Comparison of ENCODE assay signal across 18 cellular contexts in genomic region chrX:872090-872489, GRCh38.
A peak's percentile ranks its signal among the peaks of the same experiment; 100 is the strongest.
DNase-seq lines count a peak whose midpoint lies in the region; ATAC-seq, FAIRE-seq and TF ChIP-seq lines count a peak whose summit lies in the region.
"Had no signal": no experiment of that assay in that cellular context is flagged by ENCODE, and none has a peak within 500 bp of the region (broad histone marks: within the 10 kb centered on the region; RNA-seq: fewer than 3 reads in every experiment).

No MANE protein-coding gene starts in this region.

- no peaks in the 10 kb centered on the region for H3K36me3 ChIP-seq in HEK293 (ENCODE audit: control insufficient read depth in 2 of 2, insufficient read depth in 1 of 2, low read length in 2 of 2)
- H3K36me3 ChIP-seq in bronchial epithelial cell (ENCODE audit: control insufficient read depth, insufficient read depth, low read length): no peaks in the 10 kb centered on the region
- H3K36me3 ChIP-seq in mesendoderm (ENCODE audit: control insufficient read depth, insufficient read depth, low read length): no peaks in the 10 kb centered on the region

- H3K27ac ChIP-seq in HEK293 (ENCODE audit: extremely low read depth, low read depth, low read length) (no peak overlapping the region), mesendoderm (ENCODE audit: low read depth, low read length) (no peak overlapping the region)
- H3K27ac ChIP-seq: HL-60 had no signal

- H3K4me3 ChIP-seq in HEK293 (ENCODE audit: low read depth, low read length) (no peak overlapping the region), bronchial epithelial cell (ENCODE audit: low read depth, low read length) (no peak overlapping the region), mesendoderm (ENCODE audit: low read length) (peak overlapping the region; percentile 20)

- ATAC-seq in sciatic nerve (no peak), GM19467 (IDR thresholded peaks at IDR 0.05; ENCODE audit: unreplicated experiment) (no peak)
- ATAC-seq: HCT116 had no signal

- H3K9ac ChIP-seq in mesendoderm (ENCODE audit: low read length): no peak overlapping the region

- WGBS in mesendoderm (ENCODE audit: extremely low coverage, insufficient coverage, low lambda C conversion rate): no CpG with 5 or more reads among the region's 19 CpGs

- H3K27me3 ChIP-seq in bronchial epithelial cell (ENCODE audit: control insufficient read depth, insufficient read depth, low read length) (no peaks in the 10 kb centered on the region), mesendoderm (ENCODE audit: insufficient read depth, low read length, poor library complexity) (no peaks in the 10 kb centered on the region)

- POLR2A ChIA-PET in HEK293 (lab: Yijun Ruan, JAX): no interaction called here

- H3K4me2 ChIP-seq in mesendoderm (ENCODE audit: low read length): no peak overlapping the region

- H3K56ac ChIP-seq in mesendoderm (ENCODE audit: low read length): no peak overlapping the region

- intact Hi-C loops in sciatic nerve (cut with DNase I): no loop called here

- no peak overlapping the region for H3K4ac ChIP-seq in mesendoderm (ENCODE audit: low read depth, low read length)

- no peak overlapping the region for H3K18ac ChIP-seq in mesendoderm (ENCODE audit: low read length)

- DNase-seq in bronchial epithelial cell (ENCODE audit: low read depth) (no peak), mesendoderm (no peak), sciatic nerve (ENCODE audit: low spot score) (peak; percentile 22), DMS53 (lab: John Stamatoyannopoulos, UW) (no peak), anterior cingulate cortex (lab: John Stamatoyannopoulos, UW) (no peak)
- DNase-seq: C1 segment of cervical spinal cord; Calu3; CD4-positive, alpha-beta T cell; DMS 273 treated with DMSO at 0.1 percent for 48 hours; DMS79; IMR-90 had no signal

- H4K8ac ChIP-seq in mesendoderm (ENCODE audit: low read depth, low read length): no peak overlapping the region

- H3K9me3 ChIP-seq in HEK293 (ENCODE audit: control insufficient read depth, insufficient read depth, low read depth, low read length): no peaks in the 10 kb centered on the region

- TF ChIP-seq CTCF in HEK293 (tag by site-specific recombination; IDR thresholded peaks at IDR 0.05) (no peak), bronchial epithelial cell (IDR thresholded peaks at IDR 0.05; ENCODE audit: insufficient read depth, low read length, severe bottlenecking) (no peak)

- no peaks in the 10 kb centered on the region for H3K4me1 ChIP-seq in HEK293 (ENCODE audit: control insufficient read depth, insufficient read depth, low read length)
- no peaks in the 10 kb centered on the region for H3K4me1 ChIP-seq in mesendoderm (ENCODE audit: control insufficient read depth, low read depth, low read length)

- H2BK120ac ChIP-seq in mesendoderm (ENCODE audit: low read depth, low read length): no peak overlapping the region

- no peak overlapping the region for H2AK5ac ChIP-seq in mesendoderm (ENCODE audit: low read length)

- no peaks in the 10 kb centered on the region for H3K79me2 ChIP-seq in mesendoderm (ENCODE audit: control insufficient read depth, insufficient read depth, low read length)

- H3K79me1 ChIP-seq in mesendoderm (ENCODE audit: low read length): no peaks in the 10 kb centered on the region

- no peak overlapping the region for H2BK5ac ChIP-seq in mesendoderm (ENCODE audit: low read length)

- no peak overlapping the region for H3K23ac ChIP-seq in mesendoderm (ENCODE audit: low read length)

- H2BK15ac ChIP-seq in mesendoderm (replicated peaks; ENCODE audit: low read depth): no peak overlapping the region

- peak; percentile 92 for FAIRE-seq in bronchial epithelial cell (lab: Jason Lieb, UNC)
- FAIRE-seq: G401.6, GM19239, H54 had no signal

- CTCF ChIA-PET in HEK293 (lab: Yijun Ruan, JAX): no interaction called here

- no peak overlapping the region for H4K5ac ChIP-seq in mesendoderm (ENCODE audit: low read length)

TF ChIP-seq in HEK293, 187 proteins besides CTCF, POLR2A, EP300 and RAD21 (continues in another document):
- TF ChIP-seq, protein P1, sequence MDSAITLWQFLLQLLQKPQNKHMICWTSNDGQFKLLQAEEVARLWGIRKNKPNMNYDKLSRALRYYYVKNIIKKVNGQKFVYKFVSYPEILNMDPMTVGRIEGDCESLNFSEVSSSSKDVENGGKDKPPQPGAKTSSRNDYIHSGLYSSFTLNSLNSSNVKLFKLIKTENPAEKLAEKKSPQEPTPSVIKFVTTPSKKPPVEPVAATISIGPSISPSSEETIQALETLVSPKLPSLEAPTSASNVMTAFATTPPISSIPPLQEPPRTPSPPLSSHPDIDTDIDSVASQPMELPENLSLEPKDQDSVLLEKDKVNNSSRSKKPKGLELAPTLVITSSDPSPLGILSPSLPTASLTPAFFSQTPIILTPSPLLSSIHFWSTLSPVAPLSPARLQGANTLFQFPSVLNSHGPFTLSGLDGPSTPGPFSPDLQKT (IDR thresholded peaks at IDR 0.05; ENCODE audit: borderline replicate concordance, low read depth, low read length): no peak
- no peak for TF ChIP-seq ZNF202 (tag by site-specific recombination; IDR thresholded peaks at IDR 0.05; ENCODE audit: borderline replicate concordance)
- peak; percentile 92 for TF ChIP-seq ZSCAN4 (tag by site-specific recombination; IDR thresholded peaks at IDR 0.05)
- TF ChIP-seq ZNF514 (tag by site-specific recombination; IDR thresholded peaks at IDR 0.05): no peak
- TF ChIP-seq, protein P2, sequence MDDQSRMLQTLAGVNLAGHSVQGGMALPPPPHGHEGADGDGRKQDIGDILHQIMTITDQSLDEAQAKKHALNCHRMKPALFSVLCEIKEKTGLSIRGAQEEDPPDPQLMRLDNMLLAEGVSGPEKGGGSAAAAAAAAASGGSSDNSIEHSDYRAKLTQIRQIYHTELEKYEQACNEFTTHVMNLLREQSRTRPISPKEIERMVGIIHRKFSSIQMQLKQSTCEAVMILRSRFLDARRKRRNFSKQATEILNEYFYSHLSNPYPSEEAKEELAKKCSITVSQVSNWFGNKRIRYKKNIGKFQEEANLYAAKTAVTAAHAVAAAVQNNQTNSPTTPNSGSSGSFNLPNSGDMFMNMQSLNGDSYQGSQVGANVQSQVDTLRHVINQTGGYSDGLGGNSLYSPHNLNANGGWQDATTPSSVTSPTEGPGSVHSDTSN (CRISPR knock-in tag; IDR thresholded peaks at IDR 0.05): 0 out of 2 replicates have a peak, but pooled peaks have one; percentile 51
- TF ChIP-seq ZNF112 (tag by site-specific recombination; IDR thresholded peaks at IDR 0.05): no peak
- TF ChIP-seq ZSCAN16 (tag by site-specific recombination; IDR thresholded peaks at IDR 0.05): no peak
- no peak for TF ChIP-seq IKZF3 (tag by site-specific recombination; IDR thresholded peaks at IDR 0.05)
- TF ChIP-seq, protein P3, sequence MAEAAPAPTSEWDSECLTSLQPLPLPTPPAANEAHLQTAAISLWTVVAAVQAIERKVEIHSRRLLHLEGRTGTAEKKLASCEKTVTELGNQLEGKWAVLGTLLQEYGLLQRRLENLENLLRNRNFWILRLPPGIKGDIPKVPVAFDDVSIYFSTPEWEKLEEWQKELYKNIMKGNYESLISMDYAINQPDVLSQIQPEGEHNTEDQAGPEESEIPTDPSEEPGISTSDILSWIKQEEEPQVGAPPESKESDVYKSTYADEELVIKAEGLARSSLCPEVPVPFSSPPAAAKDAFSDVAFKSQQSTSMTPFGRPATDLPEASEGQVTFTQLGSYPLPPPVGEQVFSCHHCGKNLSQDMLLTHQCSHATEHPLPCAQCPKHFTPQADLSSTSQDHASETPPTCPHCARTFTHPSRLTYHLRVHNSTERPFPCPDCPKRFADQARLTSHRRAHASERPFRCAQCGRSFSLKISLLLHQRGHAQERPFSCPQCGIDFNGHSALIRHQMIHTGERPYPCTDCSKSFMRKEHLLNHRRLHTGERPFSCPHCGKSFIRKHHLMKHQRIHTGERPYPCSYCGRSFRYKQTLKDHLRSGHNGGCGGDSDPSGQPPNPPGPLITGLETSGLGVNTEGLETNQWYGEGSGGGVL (tag by site-specific recombination; IDR thresholded peaks at IDR 0.05): no peak
- no peak for TF ChIP-seq KLF8 (tag by site-specific recombination; IDR thresholded peaks at IDR 0.05)
- peak; percentile 77 for TF ChIP-seq HOXD13 (CRISPR knock-in tag; IDR thresholded peaks at IDR 0.05; ENCODE audit: borderline replicate concordance)
- TF ChIP-seq PRDM1 (tag by site-specific recombination; IDR thresholded peaks at IDR 0.05): no peak
- no peak for TF ChIP-seq REST (tag by site-specific recombination; IDR thresholded peaks at IDR 0.05)
- no peak for TF ChIP-seq ZNF19 (tag by site-specific recombination; IDR thresholded peaks at IDR 0.05; ENCODE audit: low read depth)
